In genomic region chr22:40898850-40899357, GRCh38 we compare ENCODE assay signal across 7 cellular contexts. TPM values are rescaled to one million over a fixed set of nuclear protein-coding genes. Genes with fewer than 3 reads are reported as not detected.
DNase-seq lines count a peak whose midpoint lies in the region; ATAC-seq and TF ChIP-seq lines count a peak whose summit lies in the region.

No MANE protein-coding gene starts in this region.

- TF ChIP-seq POLR2A in right lobe of liver (IDR thresholded peaks at IDR 0.05) (no peak), vagina (IDR thresholded peaks at IDR 0.05) (no peak)

- DNase-seq in G401 (ENCODE audit: low spot score) (peak; percentile 78), RPMI7951 (ENCODE audit: low read depth) (peak; percentile 67), right lobe of liver (no peak), vagina (ENCODE audit: extremely low spot score in 2 of 2) (no peak), NCI-H128 (lab: John Stamatoyannopoulos, UW; ENCODE audit: unreplicated experiment) (no peak)
- peak; percentile 42 for DNase-seq in central memory CD4-positive, alpha-beta T cell

- 30% methylated on average over 3 of the region's 3 CpGs for WGBS in right lobe of liver (ENCODE audit: insufficient coverage, low coverage, low lambda C conversion rate, missing lambda C conversion rate)

- in situ Hi-C loops in G401 (cut with HindIII; ENCODE audit: low sequenced_read_pairs): no loop called here

- intact Hi-C loops in right lobe of liver (cut with DNase I): no loop called here
- intact Hi-C loops in vagina (cut with DNase I): no loop called here

- no peaks in the 10 kb centered on the region for H3K9me3 ChIP-seq in right lobe of liver
- H3K9me3 ChIP-seq in vagina: no peaks in the 10 kb centered on the region

- H3K4me3 ChIP-seq in right lobe of liver (no peak overlapping the region), vagina (no peak overlapping the region)

- H3K27ac ChIP-seq in right lobe of liver (no peak overlapping the region), vagina (no peak overlapping the region)

- H3K4me1 ChIP-seq in right lobe of liver: peaks cover 0 to 3% (median 0%) of the 10 kb centered on the region in 4 donors
- H3K4me1 ChIP-seq in vagina: no peaks in the 10 kb centered on the region

- peak; percentile 51 for TF ChIP-seq RAD21 in Ishikawa (IDR thresholded peaks at IDR 0.05; ENCODE audit: low read depth)

- peak; percentile 85 to 92 (median 88) for ATAC-seq in right lobe of liver

- H3K36me3 ChIP-seq in right lobe of liver (no peaks in the 10 kb centered on the region), vagina (no peaks in the 10 kb centered on the region)

- no peaks in the 10 kb centered on the region for H3K27me3 ChIP-seq in right lobe of liver
- H3K27me3 ChIP-seq in vagina: no peaks in the 10 kb centered on the region

- TF ChIP-seq CTCF in right lobe of liver (IDR thresholded peaks at IDR 0.05): peak; percentile 58 to 67 (median 60)
- TF ChIP-seq CTCF in vagina (IDR thresholded peaks at IDR 0.05): peak in 2 of 3 experiments; percentile 14 to 49

- TF ChIP-seq EP300 in Ishikawa (IDR thresholded peaks at IDR 0.05; ENCODE audit: borderline replicate concordance): no peak

TF ChIP-seq in Ishikawa, 13 proteins besides CTCF, POLR2A, EP300 and RAD21:
- no peak for TF ChIP-seq MAX (IDR thresholded peaks at IDR 0.05)
- no peak for TF ChIP-seq YY1 (IDR thresholded peaks at IDR 0.05; ENCODE audit: low read depth)
- no peak for TF ChIP-seq USF1 (IDR thresholded peaks at IDR 0.05)
- TF ChIP-seq CREB1 (IDR thresholded peaks at IDR 0.05; ENCODE audit: low read depth): no peak
- TF ChIP-seq TAF1 (IDR thresholded peaks at IDR 0.05; ENCODE audit: low read depth): no peak
- TF ChIP-seq ZBTB7A (IDR thresholded peaks at IDR 0.05; ENCODE audit: low read depth): no peak
- no peak for TF ChIP-seq EGR1 (IDR thresholded peaks at IDR 0.05)
- no peak for TF ChIP-seq FOXM1 (IDR thresholded peaks at IDR 0.05; ENCODE audit: borderline replicate concordance, low read depth)
- TF ChIP-seq TEAD4 (IDR thresholded peaks at IDR 0.05): no peak
- no peak for TF ChIP-seq REST (IDR thresholded peaks at IDR 0.05; ENCODE audit: low read depth)
- TF ChIP-seq CEBPB (IDR thresholded peaks at IDR 0.05): no peak
- TF ChIP-seq NFIC (IDR thresholded peaks at IDR 0.05): no peak
TF ChIP-seq in Ishikawa: peak in this region for 0.

RNA-seq across cellular contexts. Expression of gene DNAJB7, which starts 37.0 kb away (rescaled TPM):
- total RNA-seq in G401 (2014; rRNA removed; shearing (Covaris generic)): not detected in 2 replicates
- not detected in 2 replicates for total RNA-seq in RPMI7951 (2014; rRNA removed; shearing (Covaris generic))
- total RNA-seq in right lobe of liver (not detected), vagina (not detected)

RNA-seq across cellular contexts. Expression of gene XPNPEP3, which starts 42.0 kb away (rescaled TPM):
- total RNA-seq in G401 (2014; rRNA removed; shearing (Covaris generic)): 8.7 and 9.2 TPM in 2 replicates
- 7.9 and 10.8 TPM in 2 replicates for total RNA-seq in RPMI7951 (2014; rRNA removed; shearing (Covaris generic))
- total RNA-seq in right lobe of liver (10 to 100 TPM in 5 of 6 experiments, 1 to 10 TPM in 1; 9.2 to 33.7 (median 18.5) TPM), vagina (12.8 TPM)

RNA-seq across cellular contexts. Expression of gene ST13, which starts 42.5 kb away (rescaled TPM):
- total RNA-seq in G401 (2014; rRNA removed; shearing (Covaris generic)): 213 and 354 TPM in 2 replicates
- 122 and 140 TPM in 2 replicates for total RNA-seq in RPMI7951 (2014; rRNA removed; shearing (Covaris generic))
- total RNA-seq in right lobe of liver (100 to 1,000 TPM in 4 of 6 experiments, 10 to 100 TPM in 2; 70.3 to 262 (median 143) TPM), vagina (143 TPM)

RNA-seq across cellular contexts. Expression of gene RBX1, which starts 52.3 kb away (rescaled TPM):
- 81.7 and 95.3 TPM in 2 replicates for total RNA-seq in G401 (2014; rRNA removed; shearing (Covaris generic))
- 134 and 180 TPM in 2 replicates for total RNA-seq in RPMI7951 (2014; rRNA removed; shearing (Covaris generic))
- total RNA-seq in right lobe of liver: 10 to 100 TPM; 14.2 to 24.3 (median 17.4) TPM
- total RNA-seq in vagina: 54.8 TPM

Comparison
In these comparisons a context has a peak if more than half of its experiments do, and no peak if none do; other contexts are left out.
1. DNase-seq: peak in G401 (single experiment), RPMI7951 (single experiment) and central memory CD4-positive, alpha-beta T cell (single experiment); none in right lobe of liver (0 of 3), vagina (0 of 2) and NCI-H128 (single experiment).